Comparison of ENCODE assay signal across 9 cellular contexts in the genomic region with DNA sequence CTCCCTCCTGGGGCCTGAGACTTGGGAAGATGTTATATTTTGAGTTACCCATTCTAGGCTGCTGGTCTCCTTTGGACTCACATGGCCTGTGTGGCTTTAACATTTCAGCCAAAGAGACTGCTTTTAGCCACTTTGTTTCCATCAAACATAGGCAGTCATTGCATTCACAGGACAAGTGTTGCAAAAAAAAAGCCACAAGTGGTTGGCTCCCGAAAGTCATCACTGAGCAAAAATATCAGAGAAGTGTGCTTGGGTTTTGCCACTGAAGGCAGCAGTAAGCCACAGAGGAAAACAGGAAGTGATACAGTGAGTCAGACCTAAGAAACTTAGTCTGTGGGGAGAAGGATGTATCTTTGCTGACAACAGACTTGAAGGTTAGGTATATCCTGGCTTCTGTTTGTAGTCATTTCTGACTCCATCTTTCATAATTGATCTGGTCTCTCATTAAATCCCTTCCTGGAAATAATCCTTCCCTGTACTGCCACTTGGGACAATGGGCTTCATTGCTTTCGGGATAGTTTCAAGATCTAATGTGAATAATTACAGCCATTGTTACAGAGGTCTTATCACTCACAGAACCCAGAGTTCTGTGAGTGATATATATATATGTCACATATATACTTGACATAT.
DNase-seq lines count a peak whose midpoint lies in the region; ATAC-seq and TF ChIP-seq lines count a peak whose summit lies in the region.
"Had no signal": no experiment of that assay in that cellular context is flagged by ENCODE, and none has a peak within 500 bp of the region (broad histone marks: within the 10 kb centered on the region; RNA-seq: fewer than 3 reads in every experiment).

No MANE protein-coding gene starts in this region.

- peaks cover 6% of the 10 kb centered on the region for H3K36me3 ChIP-seq in A673 (ENCODE audit: insufficient read depth, low read length, poor library complexity, severe bottlenecking)
- H3K36me3 ChIP-seq in SJSA1 = no peaks in the 10 kb centered on the region; the same call in none of the 2 replicates
- no peaks in the 10 kb centered on the region for H3K36me3 ChIP-seq in kidney epithelial cell (ENCODE audit: control insufficient read depth, insufficient read depth, low read length)

- H3K27me3 Mint-ChIP-seq in activated naive CD8-positive, alpha-beta T cell = no peaks in the 10 kb centered on the region

- H3K4me3 Mint-ChIP-seq in activated naive CD8-positive, alpha-beta T cell = peak overlapping the region; percentile 59
- H3K4me3 Mint-ChIP-seq: nephron had no signal

- DNase-seq in A673 (ENCODE audit: low spot score) = peak; percentile 49
- peak in 1 of 2 experiments; percentile 70 for DNase-seq in SJSA1 (ENCODE audit: low read depth in 1 of 2, low spot score in 2 of 2)
- peak; percentile 59 for DNase-seq in kidney epithelial cell (ENCODE audit: low read depth)
- peak; percentile 15 to 41 for DNase-seq in stimulated activated CD8-positive, alpha-beta memory T cell treated with anti-CD3 and anti-CD28 coated beads, Interleukin-7, amount 100 ng/mL, for 4 hours (ENCODE audit: low read depth in 2 of 2)
- DNase-seq in DMS79 treated with DMSO at 0.1 percent for 48 hours (lab: John Stamatoyannopoulos, UW) = no peak

- no peak; the same call in 1 of the 2 replicates for TF ChIP-seq CTCF in A673 (conservative IDR thresholded peaks at IDR 0.05; ENCODE audit: low read depth, low read length)
- peak; percentile 26 for TF ChIP-seq CTCF in kidney epithelial cell (IDR thresholded peaks at IDR 0.05; ENCODE audit: insufficient read depth, low read length, poor library complexity, severe bottlenecking)

- BruUV-seq in A673 (replicated peaks; lab: Mats Ljungman, UMichigan) = no TSS peak

- no peaks in the 10 kb centered on the region for H3K9me3 Mint-ChIP-seq in activated naive CD8-positive, alpha-beta T cell (ENCODE audit: low read depth)
- H3K9me3 Mint-ChIP-seq: nephron had no signal

- no peak overlapping the region for H3K27ac Mint-ChIP-seq in activated naive CD8-positive, alpha-beta T cell
- H3K27ac Mint-ChIP-seq: nephron had no signal

- H3K4me1 Mint-ChIP-seq in activated naive CD8-positive, alpha-beta T cell (ENCODE audit: low read depth) = peaks cover 10% of the 10 kb centered on the region
- H3K4me1 Mint-ChIP-seq: nephron had no signal

- intact Hi-C loops in A673 (cut with micrococcal nuclease; ENCODE audit: unreplicated experiment) = no loop called here

- H3K9me3 ChIP-seq in A673 (ENCODE audit: low read depth, low read length, poor library complexity, severe bottlenecking) = no peaks in the 10 kb centered on the region
- H3K9me3 ChIP-seq in SJSA1 (replicated peaks) = 0 out of 2 replicates have a peak, but pooled peaks cover 2% of the 10 kb centered on the region

- H3K4me1 ChIP-seq in A673 (ENCODE audit: insufficient read depth, low read length, poor library complexity, severe bottlenecking) = no peaks in the 10 kb centered on the region
- H3K4me1 ChIP-seq in SJSA1 (replicated peaks) = peaks cover 14% of the 10 kb centered on the region

- ATAC-seq in GM18873 (IDR thresholded peaks at IDR 0.05; ENCODE audit: low FRiP score, unreplicated experiment) (peak; percentile 99), HG03097 (IDR thresholded peaks at IDR 0.05; ENCODE audit: low FRiP score, unreplicated experiment) (peak; percentile 99)

- H3K4me3 ChIP-seq in A673 (ENCODE audit: low read depth, low read length, poor library complexity, severe bottlenecking) (no peak overlapping the region), SJSA1 (no peak overlapping the region), kidney epithelial cell (ENCODE audit: low read depth, low read length) (no peak overlapping the region)

- CTCF ChIA-PET in A673 (lab: Charles Lee) = no interaction called here

- H3K27me3 ChIP-seq in A673 (replicated peaks; ENCODE audit: insufficient read depth, low read depth, low read length, poor library complexity) (no peaks in the 10 kb centered on the region), SJSA1 (replicated peaks) (no peaks in the 10 kb centered on the region), kidney epithelial cell (ENCODE audit: control insufficient read depth, insufficient read depth, low read length) (no peaks in the 10 kb centered on the region)

- H3K27ac ChIP-seq in A673 (ENCODE audit: low read depth, low read length, poor library complexity, severe bottlenecking) (no peak overlapping the region), SJSA1 (peak overlapping the region; percentile 36)

- H3K36me3 Mint-ChIP-seq in activated naive CD8-positive, alpha-beta T cell = peaks cover 2% of the 10 kb centered on the region

- POLR2A ChIA-PET in A673 (lab: Charles Lee; ENCODE audit: low non-redundant PET) = no interaction called here
